ENCODE assay signal across 13 cellular contexts in genomic region chr1:33096358-33097005, GRCh38. TPM values are rescaled to one million over a fixed set of nuclear protein-coding genes. Genes with fewer than 3 reads are reported as not detected.
DNase-seq lines count a peak whose midpoint lies in the region; ATAC-seq and TF ChIP-seq lines count a peak whose summit lies in the region.
"Had no signal": no experiment of that assay in that cellular context is flagged by ENCODE, and none has a peak within 500 bp of the region (broad histone marks: within the 10 kb centered on the region; RNA-seq: fewer than 3 reads in every experiment).

No MANE protein-coding gene starts in this region.

- H3K9ac ChIP-seq in mammary epithelial cell (ENCODE audit: insufficient read depth, low read length) = no peak overlapping the region

- DNase-seq in mammary epithelial cell = no peak
- no peak for DNase-seq in breast epithelium (ENCODE audit: low spot score in 2 of 2)
- no peak for DNase-seq in activated naive CD8-positive, alpha-beta T cell treated with anti-CD3 and anti-CD28 coated beads, Interleukin-2, amount 10 ng/mL, durations not matched to agents 7 days and 5 days
- DNase-seq in fibroblast of villous mesenchyme (ENCODE audit: low read depth) = peak; percentile 54
- peak; percentile 38 for DNase-seq in superior temporal gyrus (ENCODE audit: extremely low spot score)
- DNase-seq in EL = no peak
- no peak for DNase-seq in 8988T
- DNase-seq: cortex of kidney; NCI-H1694; stimulated activated CD4-positive, alpha-beta T cell treated with anti-CD3 and anti-CD28 coated beads, Interleukin-1b, Interleukin-23, amount 100 ng/mL, for 48 hours; thyroid gland had no signal

- no peak overlapping the region for H3K4me2 ChIP-seq in mammary epithelial cell (ENCODE audit: insufficient read depth, low read depth, low read length)

- TF ChIP-seq CTCF in mammary epithelial cell (conservative IDR thresholded peaks at IDR 0.05 in 1 of 2, IDR thresholded peaks at IDR 0.05 in 1 of 2; ENCODE audit: extremely low read depth in 1 of 2, insufficient read depth in 1 of 2, low read depth in 1 of 2, low read length in 2 of 2) = no peak
- TF ChIP-seq CTCF in breast epithelium (IDR thresholded peaks at IDR 0.05) = no peak
- TF ChIP-seq CTCF in fibroblast of villous mesenchyme (IDR thresholded peaks at IDR 0.05; ENCODE audit: insufficient read depth, low read depth, low read length) = no peak

- no peak overlapping the region for H3K27ac ChIP-seq in mammary epithelial cell (ENCODE audit: insufficient read depth, low read depth, low read length)
- peak overlapping the region in 1 of 2 donors; percentile 15 for H3K27ac ChIP-seq in breast epithelium
- H3K27ac ChIP-seq: thyroid gland had no signal

- H3K36me3 ChIP-seq in mammary epithelial cell (ENCODE audit: insufficient read depth, low read length) (no peaks in the 10 kb centered on the region), breast epithelium (no peaks in the 10 kb centered on the region)
- H3K36me3 ChIP-seq: thyroid gland had no signal

- 72% methylated on average over 7 of the region's 7 CpGs for WGBS in mammary epithelial cell (ENCODE audit: low coverage, missing lambda C conversion rate)

- POLR2A ChIA-PET in activated naive CD8-positive, alpha-beta T cell treated with anti-CD3 and anti-CD28 coated beads, Interleukin-2, amount 10 ng/mL, durations not matched to agents 7 days and 5 days (lab: Charles Lee) = interaction anchor here (1.0 to 1.7 kb wide), 3 partner anchors 16 to 31 kb away, joined by 3 to 9 read pairs (median 4); partner anchors contain the start of gene AZIN2

- dilution Hi-C loops in mammary epithelial cell (cut with HindIII; ENCODE audit: low sequenced_read_pairs) = no loop called here

- H3K36me3 Mint-ChIP-seq in activated naive CD8-positive, alpha-beta T cell treated with anti-CD3 and anti-CD28 coated beads, Interleukin-2, amount 10 ng/mL, durations not matched to agents 7 days and 5 days = peaks cover 22% of the 10 kb centered on the region

- TF ChIP-seq POLR2A in breast epithelium (IDR thresholded peaks at IDR 0.05) = no peak

- no peak for ATAC-seq in activated naive CD8-positive, alpha-beta T cell treated with anti-CD3 and anti-CD28 coated beads, Interleukin-2, amount 10 ng/mL, durations not matched to agents 7 days and 5 days (ENCODE audit: low read depth)
- no peak for ATAC-seq in GM18502 (IDR thresholded peaks at IDR 0.05; ENCODE audit: poor library complexity, unreplicated experiment)

- H3K9me3 ChIP-seq in mammary epithelial cell (replicated peaks; ENCODE audit: insufficient read depth, low read length) = no peaks in the 10 kb centered on the region
- no peaks in the 10 kb centered on the region for H3K9me3 ChIP-seq in breast epithelium
- H3K9me3 ChIP-seq: thyroid gland had no signal

- H3K9me3 Mint-ChIP-seq in activated naive CD8-positive, alpha-beta T cell treated with anti-CD3 and anti-CD28 coated beads, Interleukin-2, amount 10 ng/mL, durations not matched to agents 7 days and 5 days = no peaks in the 10 kb centered on the region

- CTCF ChIA-PET in mammary epithelial cell (lab: Charles Lee; ENCODE audit: low non-redundant PET) = no interaction called here

- H4K20me1 ChIP-seq in mammary epithelial cell (ENCODE audit: insufficient read depth, low read length) = no peaks in the 10 kb centered on the region

- peak overlapping the region; percentile 97 for H3K27ac Mint-ChIP-seq in activated naive CD8-positive, alpha-beta T cell treated with anti-CD3 and anti-CD28 coated beads, Interleukin-2, amount 10 ng/mL, durations not matched to agents 7 days and 5 days
- H3K27ac Mint-ChIP-seq: activated naive CD8-positive, alpha-beta T cell had no signal

- no TSS peak for BruUV-seq in mammary epithelial cell (replicated peaks; lab: Mats Ljungman, UMichigan)

- H3K4me3 ChIP-seq in mammary epithelial cell (replicated peaks in 1 of 3; ENCODE audit: insufficient read depth in 1 of 3, low read depth in 2 of 3, low read length in 3 of 3) (no peak overlapping the region), breast epithelium (no peak overlapping the region), fibroblast of villous mesenchyme (ENCODE audit: low read depth, low read length) (no peak overlapping the region)
- H3K4me3 ChIP-seq: thyroid gland had no signal

- H3K79me2 ChIP-seq in mammary epithelial cell (ENCODE audit: insufficient read depth, low read length) = no peaks in the 10 kb centered on the region

- peak overlapping the region; percentile 28 for H2AFZ ChIP-seq in mammary epithelial cell (ENCODE audit: low read depth, low read length)

- H3K27me3 ChIP-seq in mammary epithelial cell (ENCODE audit: insufficient read depth, low read length) (no peaks in the 10 kb centered on the region), breast epithelium (no peaks in the 10 kb centered on the region)
- H3K27me3 ChIP-seq: thyroid gland had no signal

- in situ Hi-C loops in mammary epithelial cell (cut with MboI; ENCODE audit: low sequenced_read_pairs in 2 of 2) = loop anchor here in 1 of 2 donors (25.0 kb wide), 1 partner anchor 159 kb away; no protein-coding TSS in a partner anchor

- intact Hi-C loops in mammary epithelial cell (cut with micrococcal nuclease) (loop anchor here (5.0 kb wide), 3 partner anchors 361 to 516 kb away; partner anchors contain the start of gene ZSCAN20), breast epithelium (cut with DNase I; ENCODE audit: low total_unique reads) (loop anchor here (10.0 kb wide), 1 partner anchor 162 kb away; no protein-coding TSS in a partner anchor)

- peaks cover 38% of the 10 kb centered on the region for H3K4me1 ChIP-seq in mammary epithelial cell (ENCODE audit: insufficient read depth, low read length)
- H3K4me1 ChIP-seq in breast epithelium = peaks cover 0 to 3% of the 10 kb centered on the region in 2 donors
- H3K4me1 ChIP-seq: thyroid gland had no signal

- H3K4me3 Mint-ChIP-seq in activated naive CD8-positive, alpha-beta T cell treated with anti-CD3 and anti-CD28 coated beads, Interleukin-2, amount 10 ng/mL, durations not matched to agents 7 days and 5 days = no peak overlapping the region
- H3K4me3 Mint-ChIP-seq: activated naive CD8-positive, alpha-beta T cell had no signal

- no peaks in the 10 kb centered on the region for H3K27me3 Mint-ChIP-seq in activated naive CD8-positive, alpha-beta T cell treated with anti-CD3 and anti-CD28 coated beads, Interleukin-2, amount 10 ng/mL, durations not matched to agents 7 days and 5 days
- H3K27me3 Mint-ChIP-seq: activated naive CD8-positive, alpha-beta T cell had no signal

- peaks cover 71% of the 10 kb centered on the region for H3K4me1 Mint-ChIP-seq in activated naive CD8-positive, alpha-beta T cell treated with anti-CD3 and anti-CD28 coated beads, Interleukin-2, amount 10 ng/mL, durations not matched to agents 7 days and 5 days

RNA-seq across cellular contexts. Expression of gene AZIN2, which starts 15.5 kb away (rescaled TPM):
- 10 to 100 TPM in 1 of 2 donors, 1 to 10 TPM in 1; 8.3 to 12.5 TPM for total RNA-seq in mammary epithelial cell
- 3.4 TPM for polyA plus RNA-seq in mammary epithelial cell
- 16.3 TPM for polyA minus RNA-seq in mammary epithelial cell
- 10 to 100 TPM in 1 of 3 donors, 1 to 10 TPM in 2; 1.9 to 11.8 (median 7.9) TPM for total RNA-seq in breast epithelium
- 10 to 100 TPM; 16.5 to 16.6 TPM for total RNA-seq in activated naive CD8-positive, alpha-beta T cell treated with anti-CD3 and anti-CD28 coated beads, Interleukin-2, amount 10 ng/mL, durations not matched to agents 7 days and 5 days
- total RNA-seq in fibroblast of villous mesenchyme = 2.6 and 6.8 TPM in 2 replicates

RNA-seq across cellular contexts. Expression of gene AK2, which starts 59.8 kb away (rescaled TPM):
- total RNA-seq in mammary epithelial cell (100 to 1,000 TPM; 157 to 217 TPM), breast epithelium (100 to 1,000 TPM; 124 to 483 (median 280) TPM), fibroblast of villous mesenchyme (99.7 and 120 TPM in 2 replicates)
- 221 TPM for polyA plus RNA-seq in mammary epithelial cell
- 146 TPM for polyA minus RNA-seq in mammary epithelial cell
- 100 to 1,000 TPM; 197 to 201 TPM for total RNA-seq in activated naive CD8-positive, alpha-beta T cell treated with anti-CD3 and anti-CD28 coated beads, Interleukin-2, amount 10 ng/mL, durations not matched to agents 7 days and 5 days

Comparison
In these comparisons a context has a peak if more than half of its experiments do, and no peak if none do; other contexts are left out.
1. DNase-seq: peak in fibroblast of villous mesenchyme (single experiment) and superior temporal gyrus (single experiment); none in mammary epithelial cell (single experiment), breast epithelium (0 of 2), activated naive CD8-positive, alpha-beta T cell treated with anti-CD3 and anti-CD28 coated beads, Interleukin-2, amount 10 ng/mL, durations not matched to agents 7 days and 5 days (single experiment), EL (single experiment) and 8988T (single experiment).